Comparison of ENCODE assay signal across 22 cellular contexts in genomic region chr2:127579231-127579630, GRCh38. TPM values are rescaled to one million over a fixed set of nuclear protein-coding genes. Genes with fewer than 3 reads are reported as not detected.
DNase-seq lines count a peak whose midpoint lies in the region; ATAC-seq and TF ChIP-seq lines count a peak whose summit lies in the region.
"Had no signal": no experiment of that assay in that cellular context is flagged by ENCODE, and none has a peak within 500 bp of the region (broad histone marks: within the 10 kb centered on the region; RNA-seq: fewer than 3 reads in every experiment).

No MANE protein-coding gene starts in this region.

- H3K27me3 ChIP-seq in H7 (ENCODE audit: control insufficient read depth, insufficient read depth, low read length) (no peaks in the 10 kb centered on the region), esophagus muscularis mucosa (no peaks in the 10 kb centered on the region)
- H3K27me3 ChIP-seq: SJSA1 had no signal

- DNase-seq in 8988T = peak; percentile 1
- DNase-seq in H7 = peak; percentile 21
- DNase-seq in esophagus muscularis mucosa (ENCODE audit: extremely low spot score) = peak; percentile 53
- DNase-seq in osteocyte (ENCODE audit: extremely low spot score, unreplicated experiment) = peak; percentile 46
- no peak for DNase-seq in superior temporal gyrus (ENCODE audit: extremely low spot score)
- DNase-seq: CD4-positive, alpha-beta T cell; DND-41; NCI-H1105; NCI-H146; NCI-H2029; NCI-H2227 treated with DMSO at 0.1 percent for 48 hours; NCI-H510A; NCI-H774; NK-92 treated with Interleukin-12 subunit alpha and Interleukin-12 subunit beta, amount 100 ng/mL, for 24 hours had no signal

- H3K36me3 ChIP-seq in H7 (replicated peaks; ENCODE audit: control insufficient read depth, insufficient read depth, low read length) = no peaks in the 10 kb centered on the region
- no peaks in the 10 kb centered on the region for H3K36me3 ChIP-seq in esophagus muscularis mucosa
- H3K36me3 ChIP-seq: SJSA1 had no signal

- no peaks in the 10 kb centered on the region for H3K9me3 Mint-ChIP-seq in osteocyte (ENCODE audit: unreplicated experiment)
- H3K9me3 Mint-ChIP-seq: CD4-positive, alpha-beta T cell; GM23338 had no signal

- TF ChIP-seq CTCF in esophagus muscularis mucosa (IDR thresholded peaks at IDR 0.05) (no peak), osteocyte (IDR thresholded peaks at IDR 0.05) (no peak)

- H3K9me3 ChIP-seq in esophagus muscularis mucosa = no peaks in the 10 kb centered on the region
- H3K9me3 ChIP-seq: Caco-2, SJSA1 had no signal

- H3K4me1 Mint-ChIP-seq in osteocyte (ENCODE audit: unreplicated experiment) = peaks cover 23% of the 10 kb centered on the region

- no peak for TF ChIP-seq EP300 in esophagus muscularis mucosa (IDR thresholded peaks at IDR 0.05)

- intact Hi-C loops in esophagus muscularis mucosa (cut with DNase I) = no loop called here

- ATAC-seq in GM19023 (IDR thresholded peaks at IDR 0.05; ENCODE audit: unreplicated experiment) (no peak), GM21367 (IDR thresholded peaks at IDR 0.05; ENCODE audit: unreplicated experiment) (no peak)
- ATAC-seq: GM12878, GM23338, HCT116 had no signal

- no peak overlapping the region for H3K4me3 Mint-ChIP-seq in osteocyte (ENCODE audit: unreplicated experiment)
- H3K4me3 Mint-ChIP-seq: CD4-positive, alpha-beta T cell; GM23338 had no signal

- H3K27ac Mint-ChIP-seq in osteocyte (ENCODE audit: unreplicated experiment) = no peak overlapping the region
- H3K27ac Mint-ChIP-seq: CD4-positive, alpha-beta T cell; GM23338 had no signal

- no peak overlapping the region for H3K27ac ChIP-seq in esophagus muscularis mucosa (replicated peaks in 1 of 4)
- H3K27ac ChIP-seq: SJSA1 had no signal

- peaks cover 10 to 12% (median 11%) of the 10 kb centered on the region in 4 donors for H3K4me1 ChIP-seq in esophagus muscularis mucosa
- H3K4me1 ChIP-seq: Caco-2, SJSA1 had no signal

- H3K36me3 Mint-ChIP-seq in osteocyte (ENCODE audit: unreplicated experiment) = no peaks in the 10 kb centered on the region
- H3K36me3 Mint-ChIP-seq: IgD-negative memory B cell had no signal

- peaks cover 3% of the 10 kb centered on the region for H3K27me3 Mint-ChIP-seq in osteocyte (ENCODE audit: unreplicated experiment)
- H3K27me3 Mint-ChIP-seq: CD4-positive, alpha-beta T cell had no signal

- H3K4me3 ChIP-seq in H7 (ENCODE audit: insufficient read depth, low read depth, low read length) (no peak overlapping the region), esophagus muscularis mucosa (no peak overlapping the region)
- H3K4me3 ChIP-seq: GM12878, GM23338, SJSA1 had no signal

- WGBS in esophagus muscularis mucosa = 94% methylated on average over 4 of the region's 4 CpGs

- TF ChIP-seq POLR2A in esophagus muscularis mucosa (IDR thresholded peaks at IDR 0.05; ENCODE audit: low read depth) = no peak

RNA-seq across cellular contexts. Expression of gene MYO7B, which starts 43.7 kb away (rescaled TPM):
- total RNA-seq in H7 (2014; rRNA removed; shearing (Covaris generic)) = not detected in 2 replicates
- total RNA-seq in esophagus muscularis mucosa = under 1 TPM in 3 of 4 donors, not detected in 1; 0.19 to 0.98 (median 0.33) TPM
- not detected in 2 replicates for total RNA-seq in osteocyte
- total RNA-seq: GM23338 had no signal

RNA-seq across cellular contexts. Expression of gene IWS1, which starts 52.9 kb away (rescaled TPM):
- total RNA-seq in H7 (2014; rRNA removed; shearing (Covaris generic)) = 66.4 and 85.8 TPM in 2 replicates
- 10 to 100 TPM; 32.6 to 38.1 (median 34.7) TPM for total RNA-seq in esophagus muscularis mucosa
- 39.8 and 40.9 TPM in 2 replicates for total RNA-seq in osteocyte
